Comparison of ENCODE assay signal across 24 cellular contexts in genomic region chr1:198542632-198543031, GRCh38. TPM values are rescaled to one million over a fixed set of nuclear protein-coding genes. Genes with fewer than 3 reads are reported as not detected.
DNase-seq lines count a peak whose midpoint lies in the region; ATAC-seq, FAIRE-seq and TF ChIP-seq lines count a peak whose summit lies in the region.
"Had no signal": no experiment of that assay in that cellular context is flagged by ENCODE, and none has a peak within 500 bp of the region (broad histone marks: within the 10 kb centered on the region; RNA-seq: fewer than 3 reads in every experiment).

No MANE protein-coding gene starts in this region.

- POLR2A ChIA-PET in HEK293T (lab: Yijun Ruan, JAX) = no interaction called here

- DNase-seq in COLO829 (ENCODE audit: low spot score) = peak; percentile 35
- DNase-seq in HEK293T (ENCODE audit: extremely low spot score) = no peak
- DNase-seq in SK-MEL-5 (ENCODE audit: low read depth, low spot score) = peak; percentile 45
- DNase-seq in pons (ENCODE audit: low spot score) = peak; percentile 32
- DNase-seq in H54 (ENCODE audit: insufficient read length, low spot score) = no peak
- no peak for DNase-seq in effector CD8-positive, alpha-beta T cell (lab: John Stamatoyannopoulos, UW)
- DNase-seq in NCI-H187 treated with DMSO at 0.1 percent for 48 hours (lab: John Stamatoyannopoulos, UW) = no peak
- DNase-seq: 8988T; CD8-positive, alpha-beta T cell; COR-L47; DMS153; DMS79; EL; GM23248; HCEC 1CT; HFFc6; IMR-90; KBM-7 had no signal

- in situ Hi-C loops in SK-MEL-5 (cut with HindIII; ENCODE audit: low pct_unique_long_range_greater_than_20kb, low sequenced_read_pairs) = no loop called here

- no peak for TF ChIP-seq POLR2A in H54 (IDR thresholded peaks at IDR 0.05; ENCODE audit: low read depth, low read length)

- no peak for ATAC-seq in GM19455 (IDR thresholded peaks at IDR 0.05; ENCODE audit: unreplicated experiment)
- ATAC-seq: CD8-positive, alpha-beta T cell had no signal

- no peak for FAIRE-seq in H54 (lab: Jason Lieb, UNC)
- FAIRE-seq: GM12878, HTR-8/SVneo had no signal

- CTCF ChIA-PET in HEK293T (lab: Yijun Ruan, JAX) = no interaction called here

TF ChIP-seq in HEK293T, 16 proteins besides CTCF, POLR2A, EP300 and RAD21:
- TF ChIP-seq SP1 (IDR thresholded peaks at IDR 0.05) (no peak), PKNOX1 (IDR thresholded peaks at IDR 0.05) (peak; percentile 35; the same call in 1 of the 2 replicates), ZNF384 (IDR thresholded peaks at IDR 0.05) (no peak), BHLHE40 (IDR thresholded peaks at IDR 0.05; ENCODE audit: borderline replicate concordance) (no peak)

RNA-seq across cellular contexts. Expression of gene ATP6V1G3, which starts 2.2 kb away (rescaled TPM):
- not detected in 2 replicates for total RNA-seq in SK-MEL-5 (2014; rRNA removed; shearing (Covaris generic))
- not detected in 2 replicates for polyA plus RNA-seq in SK-MEL-5 (2015; cell fraction: cytosol; rRNA removed)
- polyA plus RNA-seq in SK-MEL-5 (2015; cell fraction: nucleus; rRNA removed) = not detected in 2 replicates
- total RNA-seq: CD8-positive, alpha-beta T cell; G401; GM12878; GM23248; H4; IMR-90 had no signal
- polyA plus RNA-seq: AG04450, IMR-90 had no signal

Comparison
In these comparisons a context has a peak if more than half of its experiments do, and no peak if none do; other contexts are left out.
1. DNase-seq: peak in COLO829 (single experiment), SK-MEL-5 (single experiment) and pons (single experiment); none in HEK293T (single experiment), H54 (single experiment), effector CD8-positive, alpha-beta T cell (single experiment) and NCI-H187 treated with DMSO at 0.1 percent for 48 hours (single experiment).